1 cellular context compared by ENCODE assay signal in genomic region chr19:3976495-3977241, GRCh38.
TF ChIP-seq lines count a peak whose summit lies in the region.

No MANE protein-coding gene starts in this region.

TF ChIP-seq in WTC11, 78 proteins besides CTCF, POLR2A, EP300 and RAD21 (continued from another document):
- TF ChIP-seq, protein P1, sequence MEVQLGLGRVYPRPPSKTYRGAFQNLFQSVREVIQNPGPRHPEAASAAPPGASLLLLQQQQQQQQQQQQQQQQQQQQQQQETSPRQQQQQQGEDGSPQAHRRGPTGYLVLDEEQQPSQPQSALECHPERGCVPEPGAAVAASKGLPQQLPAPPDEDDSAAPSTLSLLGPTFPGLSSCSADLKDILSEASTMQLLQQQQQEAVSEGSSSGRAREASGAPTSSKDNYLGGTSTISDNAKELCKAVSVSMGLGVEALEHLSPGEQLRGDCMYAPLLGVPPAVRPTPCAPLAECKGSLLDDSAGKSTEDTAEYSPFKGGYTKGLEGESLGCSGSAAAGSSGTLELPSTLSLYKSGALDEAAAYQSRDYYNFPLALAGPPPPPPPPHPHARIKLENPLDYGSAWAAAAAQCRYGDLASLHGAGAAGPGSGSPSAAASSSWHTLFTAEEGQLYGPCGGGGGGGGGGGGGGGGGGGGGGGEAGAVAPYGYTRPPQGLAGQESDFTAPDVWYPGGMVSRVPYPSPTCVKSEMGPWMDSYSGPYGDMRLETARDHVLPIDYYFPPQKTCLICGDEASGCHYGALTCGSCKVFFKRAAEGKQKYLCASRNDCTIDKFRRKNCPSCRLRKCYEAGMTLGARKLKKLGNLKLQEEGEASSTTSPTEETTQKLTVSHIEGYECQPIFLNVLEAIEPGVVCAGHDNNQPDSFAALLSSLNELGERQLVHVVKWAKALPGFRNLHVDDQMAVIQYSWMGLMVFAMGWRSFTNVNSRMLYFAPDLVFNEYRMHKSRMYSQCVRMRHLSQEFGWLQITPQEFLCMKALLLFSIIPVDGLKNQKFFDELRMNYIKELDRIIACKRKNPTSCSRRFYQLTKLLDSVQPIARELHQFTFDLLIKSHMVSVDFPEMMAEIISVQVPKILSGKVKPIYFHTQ (CRISPR knock-in tag; IDR thresholded peaks at IDR 0.05) = no peak
- TF ChIP-seq FOXJ3 (CRISPR knock-in tag; IDR thresholded peaks at IDR 0.05; ENCODE audit: borderline replicate concordance) (no peak), NFATC4 (CRISPR knock-in tag; IDR thresholded peaks at IDR 0.05) (peak; percentile 32; the same call in 1 of the 2 replicates), CREB1 (CRISPR knock-in tag; IDR thresholded peaks at IDR 0.05) (no peak), IRF1 (CRISPR knock-in tag; IDR thresholded peaks at IDR 0.05) (peak; percentile 55; the same call in 1 of the 2 replicates), TEAD4 (CRISPR knock-in tag; IDR thresholded peaks at IDR 0.05) (no peak), ZNF416 (CRISPR knock-in tag; IDR thresholded peaks at IDR 0.05) (peak; percentile 89), PRDM15 (CRISPR knock-in tag; IDR thresholded peaks at IDR 0.05) (0 out of 2 replicates have a peak, but pooled peaks have one; percentile 17)
